ENCODE assay signal across 1 cellular context in genomic region chr17:1742371-1743093, GRCh38.
TF ChIP-seq lines count a peak whose summit lies in the region.

Gene SERPINF2, plus strand, starts transcription at chr17:1742871. Its CDS starts 2,125 bp downstream, at chr17:1744996.

TF ChIP-seq in HepG2, 621 proteins besides CTCF, POLR2A, EP300 and RAD21 (continued from another document and continues in another):
- peak; percentile 74; the same call in 1 of the 2 replicates for TF ChIP-seq KLF11 (CRISPR knock-in tag; IDR thresholded peaks at IDR 0.05)
- TF ChIP-seq MBD4 (IDR thresholded peaks at IDR 0.05; ENCODE audit: borderline replicate concordance, low read length) = peak; percentile 56; the same call in 1 of the 2 replicates
- TF ChIP-seq ZNF205 (CRISPR knock-in tag; IDR thresholded peaks at IDR 0.05) = no peak
- TF ChIP-seq SP5 (CRISPR knock-in tag; IDR thresholded peaks at IDR 0.05; ENCODE audit: borderline replicate concordance, low read depth) = peak; percentile 63
- TF ChIP-seq ZNF142 (CRISPR knock-in tag; IDR thresholded peaks at IDR 0.05) = 0 out of 2 replicates have a peak, but pooled peaks have one; percentile 20
- TF ChIP-seq SOX13 (IDR thresholded peaks at IDR 0.05) = no peak
- TF ChIP-seq SOX13 (CRISPR knock-in tag; conservative IDR thresholded peaks at IDR 0.05 in 1 of 2, IDR thresholded peaks at IDR 0.05 in 1 of 2) = peak in 1 of 2 experiments; percentile 67; a peak in 1 of 4 replicates
- TF ChIP-seq NR2F2 (IDR thresholded peaks at IDR 0.05; ENCODE audit: borderline replicate concordance, low read depth) = peak; percentile 80; the same call in 1 of the 2 replicates
- TF ChIP-seq KDM2A (CRISPR knock-in tag; IDR thresholded peaks at IDR 0.05; ENCODE audit: borderline replicate concordance, low read depth) = peak; percentile 8; the same call in 1 of the 2 replicates
- peak; percentile 35; the same call in 1 of the 2 replicates for TF ChIP-seq PRDM10 (CRISPR knock-in tag; IDR thresholded peaks at IDR 0.05; ENCODE audit: low read depth)
- TF ChIP-seq, protein P1, sequence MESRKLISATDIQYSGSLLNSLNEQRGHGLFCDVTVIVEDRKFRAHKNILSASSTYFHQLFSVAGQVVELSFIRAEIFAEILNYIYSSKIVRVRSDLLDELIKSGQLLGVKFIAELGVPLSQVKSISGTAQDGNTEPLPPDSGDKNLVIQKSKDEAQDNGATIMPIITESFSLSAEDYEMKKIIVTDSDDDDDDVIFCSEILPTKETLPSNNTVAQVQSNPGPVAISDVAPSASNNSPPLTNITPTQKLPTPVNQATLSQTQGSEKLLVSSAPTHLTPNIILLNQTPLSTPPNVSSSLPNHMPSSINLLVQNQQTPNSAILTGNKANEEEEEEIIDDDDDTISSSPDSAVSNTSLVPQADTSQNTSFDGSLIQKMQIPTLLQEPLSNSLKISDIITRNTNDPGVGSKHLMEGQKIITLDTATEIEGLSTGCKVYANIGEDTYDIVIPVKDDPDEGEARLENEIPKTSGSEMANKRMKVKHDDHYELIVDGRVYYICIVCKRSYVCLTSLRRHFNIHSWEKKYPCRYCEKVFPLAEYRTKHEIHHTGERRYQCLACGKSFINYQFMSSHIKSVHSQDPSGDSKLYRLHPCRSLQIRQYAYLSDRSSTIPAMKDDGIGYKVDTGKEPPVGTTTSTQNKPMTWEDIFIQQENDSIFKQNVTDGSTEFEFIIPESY (CRISPR knock-in tag; IDR thresholded peaks at IDR 0.05) = no peak
- TF ChIP-seq MED8 (CRISPR knock-in tag; IDR thresholded peaks at IDR 0.05; ENCODE audit: insufficient replicate concordance) = peak; percentile 53
- TF ChIP-seq ZNF737 (CRISPR knock-in tag; IDR thresholded peaks at IDR 0.05; ENCODE audit: borderline replicate concordance) = no peak
- TF ChIP-seq ZNF772 (CRISPR knock-in tag; IDR thresholded peaks at IDR 0.05) = 0 out of 2 replicates have a peak, but pooled peaks have one; percentile 30
- TF ChIP-seq ZBTB14 (CRISPR knock-in tag; IDR thresholded peaks at IDR 0.05) = no peak
- TF ChIP-seq, protein P2, sequence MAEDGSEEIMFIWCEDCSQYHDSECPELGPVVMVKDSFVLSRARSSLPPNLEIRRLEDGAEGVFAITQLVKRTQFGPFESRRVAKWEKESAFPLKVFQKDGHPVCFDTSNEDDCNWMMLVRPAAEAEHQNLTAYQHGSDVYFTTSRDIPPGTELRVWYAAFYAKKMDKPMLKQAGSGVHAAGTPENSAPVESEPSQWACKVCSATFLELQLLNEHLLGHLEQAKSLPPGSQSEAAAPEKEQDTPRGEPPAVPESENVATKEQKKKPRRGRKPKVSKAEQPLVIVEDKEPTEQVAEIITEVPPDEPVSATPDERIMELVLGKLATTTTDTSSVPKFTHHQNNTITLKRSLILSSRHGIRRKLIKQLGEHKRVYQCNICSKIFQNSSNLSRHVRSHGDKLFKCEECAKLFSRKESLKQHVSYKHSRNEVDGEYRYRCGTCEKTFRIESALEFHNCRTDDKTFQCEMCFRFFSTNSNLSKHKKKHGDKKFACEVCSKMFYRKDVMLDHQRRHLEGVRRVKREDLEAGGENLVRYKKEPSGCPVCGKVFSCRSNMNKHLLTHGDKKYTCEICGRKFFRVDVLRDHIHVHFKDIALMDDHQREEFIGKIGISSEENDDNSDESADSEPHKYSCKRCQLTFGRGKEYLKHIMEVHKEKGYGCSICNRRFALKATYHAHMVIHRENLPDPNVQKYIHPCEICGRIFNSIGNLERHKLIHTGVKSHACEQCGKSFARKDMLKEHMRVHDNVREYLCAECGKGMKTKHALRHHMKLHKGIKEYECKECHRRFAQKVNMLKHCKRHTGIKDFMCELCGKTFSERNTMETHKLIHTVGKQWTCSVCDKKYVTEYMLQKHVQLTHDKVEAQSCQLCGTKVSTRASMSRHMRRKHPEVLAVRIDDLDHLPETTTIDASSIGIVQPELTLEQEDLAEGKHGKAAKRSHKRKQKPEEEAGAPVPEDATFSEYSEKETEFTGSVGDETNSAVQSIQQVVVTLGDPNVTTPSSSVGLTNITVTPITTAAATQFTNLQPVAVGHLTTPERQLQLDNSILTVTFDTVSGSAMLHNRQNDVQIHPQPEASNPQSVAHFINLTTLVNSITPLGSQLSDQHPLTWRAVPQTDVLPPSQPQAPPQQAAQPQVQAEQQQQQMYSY (CRISPR knock-in tag; IDR thresholded peaks at IDR 0.05) = 0 out of 2 replicates have a peak, but pooled peaks have one; percentile 49
- peak; percentile 90 for TF ChIP-seq RARA (CRISPR knock-in tag; IDR thresholded peaks at IDR 0.05)
- 0 out of 2 replicates have a peak, but pooled peaks have one; percentile 59 for TF ChIP-seq ZNF557 (CRISPR knock-in tag; IDR thresholded peaks at IDR 0.05)
- TF ChIP-seq ZNF607 (CRISPR knock-in tag; IDR thresholded peaks at IDR 0.05; ENCODE audit: borderline replicate concordance) = peak; percentile 31; the same call in 1 of the 2 replicates
- TF ChIP-seq, protein P3, sequence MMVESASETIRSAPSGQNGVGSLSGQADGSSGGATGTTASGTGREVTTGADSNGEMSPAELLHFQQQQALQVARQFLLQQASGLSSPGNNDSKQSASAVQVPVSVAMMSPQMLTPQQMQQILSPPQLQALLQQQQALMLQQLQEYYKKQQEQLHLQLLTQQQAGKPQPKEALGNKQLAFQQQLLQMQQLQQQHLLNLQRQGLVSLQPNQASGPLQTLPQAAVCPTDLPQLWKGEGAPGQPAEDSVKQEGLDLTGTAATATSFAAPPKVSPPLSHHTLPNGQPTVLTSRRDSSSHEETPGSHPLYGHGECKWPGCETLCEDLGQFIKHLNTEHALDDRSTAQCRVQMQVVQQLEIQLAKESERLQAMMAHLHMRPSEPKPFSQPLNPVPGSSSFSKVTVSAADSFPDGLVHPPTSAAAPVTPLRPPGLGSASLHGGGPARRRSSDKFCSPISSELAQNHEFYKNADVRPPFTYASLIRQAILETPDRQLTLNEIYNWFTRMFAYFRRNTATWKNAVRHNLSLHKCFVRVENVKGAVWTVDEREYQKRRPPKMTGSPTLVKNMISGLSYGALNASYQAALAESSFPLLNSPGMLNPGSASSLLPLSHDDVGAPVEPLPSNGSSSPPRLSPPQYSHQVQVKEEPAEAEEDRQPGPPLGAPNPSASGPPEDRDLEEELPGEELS (CRISPR knock-in tag; IDR thresholded peaks at IDR 0.05) = peak; percentile 85
- TF ChIP-seq MEF2D (CRISPR knock-in tag; IDR thresholded peaks at IDR 0.05) = peak; percentile 83; the same call in 1 of the 2 replicates
- TF ChIP-seq ZBTB3 (CRISPR knock-in tag; IDR thresholded peaks at IDR 0.05; ENCODE audit: borderline replicate concordance, low read depth) = no peak
- TF ChIP-seq KMT2B (CRISPR knock-in tag; IDR thresholded peaks at IDR 0.05) = no peak
- no peak for TF ChIP-seq ZKSCAN5 (CRISPR knock-in tag; IDR thresholded peaks at IDR 0.05)
- peak; percentile 75 for TF ChIP-seq RXRB (CRISPR knock-in tag; IDR thresholded peaks at IDR 0.05; ENCODE audit: borderline replicate concordance)
- TF ChIP-seq RBFOX2 (IDR thresholded peaks at IDR 0.05; ENCODE audit: low read depth, low read length) = peak; percentile 66; the same call in 1 of the 2 replicates
- peak; percentile 41; the same call in 1 of the 2 replicates for TF ChIP-seq GATAD1 (CRISPR knock-in tag; IDR thresholded peaks at IDR 0.05)
- no peak for TF ChIP-seq ZKSCAN1 (IDR thresholded peaks at IDR 0.05; ENCODE audit: low read length)
- TF ChIP-seq USF2 (IDR thresholded peaks at IDR 0.05; ENCODE audit: low read depth, low read length) = peak; percentile 50; the same call in 1 of the 2 replicates
- peak; percentile 70 for TF ChIP-seq USF2 (CRISPR knock-in tag; IDR thresholded peaks at IDR 0.05; ENCODE audit: borderline replicate concordance)
- TF ChIP-seq, protein P4, sequence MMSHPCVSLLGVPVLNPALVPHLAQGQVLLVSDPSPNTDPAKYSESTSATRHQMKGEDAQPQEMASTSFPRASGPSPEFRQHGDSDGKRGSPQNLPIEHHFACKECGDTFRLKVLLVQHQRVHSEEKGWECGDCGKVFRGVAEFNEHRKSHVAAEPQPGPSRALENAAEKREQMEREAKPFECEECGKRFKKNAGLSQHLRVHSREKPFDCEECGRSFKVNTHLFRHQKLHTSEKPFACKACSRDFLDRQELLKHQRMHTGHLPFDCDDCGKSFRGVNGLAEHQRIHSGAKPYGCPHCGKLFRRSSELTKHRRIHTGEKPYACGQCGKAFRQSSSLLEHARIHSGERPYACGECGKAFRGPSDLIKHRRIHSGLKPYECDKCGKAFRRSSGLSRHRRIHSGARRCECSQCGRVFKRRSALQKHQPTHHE (CRISPR knock-in tag; IDR thresholded peaks at IDR 0.05; ENCODE audit: borderline replicate concordance) = 0 out of 2 replicates have a peak, but pooled peaks have one; percentile 45
- peak; percentile 23; the same call in 1 of the 2 replicates for TF ChIP-seq ZNF891 (CRISPR knock-in tag; IDR thresholded peaks at IDR 0.05)
- TF ChIP-seq ZNF7 (CRISPR knock-in tag; IDR thresholded peaks at IDR 0.05) = peak; percentile 29; the same call in 1 of the 2 replicates
- no peak for TF ChIP-seq HDAC6 (IDR thresholded peaks at IDR 0.05; ENCODE audit: low read depth, low read length)
